1 cellular context compared by ENCODE assay signal in genomic region chr12:108645686-108646596, GRCh38.
A peak's percentile ranks its signal among the peaks of the same experiment; 100 is the strongest.
TF ChIP-seq lines count a peak whose summit lies in the region.

No MANE protein-coding gene starts in this region.

TF ChIP-seq in GM12878, 131 proteins besides CTCF, POLR2A, EP300 and RAD21:
- TF ChIP-seq ZBTB33 (IDR thresholded peaks at IDR 0.05) (no peak), POLR2AphosphoS2 (IDR thresholded peaks at IDR 0.05; ENCODE audit: low read depth, low read length) (peak; percentile 58; the same call in 1 of the 2 replicates)
